8 cellular contexts compared by ENCODE assay signal in genomic region chr11:31240340-31240904, GRCh38.
DNase-seq lines count a peak whose midpoint lies in the region; ATAC-seq and TF ChIP-seq lines count a peak whose summit lies in the region.

No MANE protein-coding gene starts in this region.

- no peak for ATAC-seq in GM21447 (IDR thresholded peaks at IDR 0.05; ENCODE audit: unreplicated experiment)

- H3K9me3 ChIP-seq in thyroid gland, result no peaks in the 10 kb centered on the region

- H3K4me1 ChIP-seq in thyroid gland, result no peaks in the 10 kb centered on the region

- no peak overlapping the region for H3K27ac ChIP-seq in thyroid gland

- H3K36me3 ChIP-seq in thyroid gland, result no peaks in the 10 kb centered on the region

- POLR2A ChIA-PET in AG04449 (lab: Yijun Ruan, JAX) (no interaction called here), GM10248 (lab: Yijun Ruan, JAX) (no interaction called here)

- CTCF ChIA-PET in AG04449 (lab: Yijun Ruan, JAX) (interaction anchor here (0.9 to 7.2 kb wide), 9 partner anchors 8 to 1060 kb away, joined by 3 to 78 read pairs (median 3); no protein-coding TSS in a partner anchor), GM10248 (lab: Yijun Ruan, JAX) (interaction anchor here (1.0 to 5.4 kb wide), 11 partner anchors 8 to 938 kb away, joined by 3 to 27 read pairs (median 5); no protein-coding TSS in a partner anchor)

- intact Hi-C loops in thyroid gland (cut with DNase I), result no loop called here

- whole genome bisulfite sequencing in thyroid gland, 2 donors, result 25 to 26% methylated on average over 5 of the region's 5 CpGs

- peak; percentile 31 for TF ChIP-seq CTCF in AG04449 (IDR thresholded peaks at IDR 0.05; ENCODE audit: insufficient read depth, low read length, missing control alignments)
- peak; percentile 38 for TF ChIP-seq CTCF in GM10248 (IDR thresholded peaks at IDR 0.05; ENCODE audit: control extremely low read depth, extremely low read depth, low read depth, missing control alignments)
- peak in 4 of 6 experiments; percentile 15 to 58 (median 42) for TF ChIP-seq CTCF in thyroid gland (IDR thresholded peaks at IDR 0.05)

- no peak for TF ChIP-seq POLR2A in thyroid gland (IDR thresholded peaks at IDR 0.05)

- DNase-seq in AG04449 (ENCODE audit: low read depth, low spot score) (no peak), GM10248 (ENCODE audit: extremely low spot score) (no peak), NCI-H1092 treated with DMSO at 0.1 percent for 48 hours (lab: John Stamatoyannopoulos, UW) (peak; percentile 58), T follicular helper cell (ENCODE audit: low read depth) (peak; percentile 1), foreskin melanocyte (peak; percentile 22), thyroid gland (peak; percentile 7 to 16), epidermal melanocyte (ENCODE audit: insufficient read length, low spot score) (no peak)

- no peak overlapping the region for H3K4me3 ChIP-seq in AG04449 (ENCODE audit: low read depth, low read length)
- H3K4me3 ChIP-seq in thyroid gland (replicated peaks in 1 of 3), result no peak overlapping the region

- no peaks in the 10 kb centered on the region for H3K27me3 ChIP-seq in thyroid gland

Comparison
In these comparisons a context has a peak if more than half of its experiments do, and no peak if none do; other contexts are left out.
1. DNase-seq: peak in NCI-H1092 treated with DMSO at 0.1 percent for 48 hours (single experiment), T follicular helper cell (single experiment), foreskin melanocyte (single experiment) and thyroid gland (2 of 2); none in AG04449 (single experiment), GM10248 (single experiment) and epidermal melanocyte (single experiment).
2. Peak in every context shown above with its lines, with median percentiles within 50 percentile points of each other: CTCF ChIP-seq.